16 cellular contexts compared by ENCODE assay signal in genomic region chr14:90017371-90017770, GRCh38. TPM values are rescaled to one million over a fixed set of nuclear protein-coding genes. Genes with fewer than 3 reads are reported as not detected.
"Had no signal": no experiment of that assay in that cellular context is flagged by ENCODE, and none has a peak within 500 bp of the region (broad histone marks: within the 10 kb centered on the region; RNA-seq: fewer than 3 reads in every experiment).

No MANE protein-coding gene starts in this region.

- H3K27ac ChIP-seq: lower lobe of right lung, psoas muscle, right lobe of liver, testis, upper lobe of left lung had no signal

- H3K4me3 ChIP-seq: lower lobe of right lung, psoas muscle, right lobe of liver, testis, upper lobe of left lung had no signal

- H3K9me3 ChIP-seq: lower lobe of right lung, psoas muscle, right lobe of liver, testis, upper lobe of left lung had no signal

- ATAC-seq: esophagus mucosa, left colon, lower lobe of right lung, psoas muscle, right lobe of liver had no signal

- H3K27ac Mint-ChIP-seq: activated CD4-positive, alpha-beta T cell treated with anti-CD3 and anti-CD28 coated beads, Interleukin-2, amount 10 ng/mL, durations not matched to agents 24 days and 14 days; nephron; stimulated activated naive CD8-positive, alpha-beta T cell treated with anti-CD3 and anti-CD28 coated beads, Interleukin-15, Interleukin-2, amounts not matched to agents 100 ng/mL and 50 ng/mL, for 24 hours; T-helper 1 cell treated with Interleukin-12 subunit alpha and Interleukin-12 subunit beta and Interleukin-4 antibody, amounts not matched to agents 30 μg/mL and 1 μg/mL, for 36 hours had no signal

- H3K9me3 Mint-ChIP-seq: activated CD4-positive, alpha-beta T cell treated with anti-CD3 and anti-CD28 coated beads, Interleukin-2, amount 10 ng/mL, durations not matched to agents 24 days and 14 days; stimulated activated naive CD8-positive, alpha-beta T cell treated with anti-CD3 and anti-CD28 coated beads, Interleukin-15, Interleukin-2, amounts not matched to agents 100 ng/mL and 50 ng/mL, for 24 hours had no signal

- H3K36me3 ChIP-seq: right lobe of liver had no signal

- H3K27me3 Mint-ChIP-seq: activated CD4-positive, alpha-beta T cell treated with anti-CD3 and anti-CD28 coated beads, Interleukin-2, amount 10 ng/mL, durations not matched to agents 24 days and 14 days; stimulated activated naive CD8-positive, alpha-beta T cell treated with anti-CD3 and anti-CD28 coated beads, Interleukin-15, Interleukin-2, amounts not matched to agents 100 ng/mL and 50 ng/mL, for 24 hours had no signal

- H3K27me3 ChIP-seq: right lobe of liver, testis, upper lobe of left lung had no signal

- DNase-seq: activated CD4-positive, alpha-beta T cell treated with anti-CD3 and anti-CD28 coated beads, Interleukin-2, amount 10 ng/mL, durations not matched to agents 24 days and 14 days; activated CD4-positive, CD25-positive, alpha-beta regulatory T cell; activated CD8-positive, alpha-beta memory T cell treated with anti-CD3 and anti-CD28 coated beads for 24 hours; activated naive CD4-positive, alpha-beta T cell treated with anti-CD3 and anti-CD28 coated beads, Interleukin-2, amount 50 U/mL, for 16 hours; caudate nucleus; head of caudate nucleus; left colon; lower lobe of right lung; psoas muscle; right lobe of liver; testis; upper lobe of left lung had no signal

- H3K4me1 ChIP-seq: lower lobe of right lung, psoas muscle, right lobe of liver, testis, upper lobe of left lung had no signal

- H3K4me3 Mint-ChIP-seq: activated CD4-positive, alpha-beta T cell treated with anti-CD3 and anti-CD28 coated beads, Interleukin-2, amount 10 ng/mL, durations not matched to agents 24 days and 14 days; nephron; stimulated activated naive CD8-positive, alpha-beta T cell treated with anti-CD3 and anti-CD28 coated beads, Interleukin-15, Interleukin-2, amounts not matched to agents 100 ng/mL and 50 ng/mL, for 24 hours; T-helper 1 cell treated with Interleukin-12 subunit alpha and Interleukin-12 subunit beta and Interleukin-4 antibody, amounts not matched to agents 30 μg/mL and 1 μg/mL, for 36 hours had no signal

- H3K4me1 Mint-ChIP-seq: nephron had no signal

RNA-seq across cellular contexts. Expression of gene KCNK13, which starts 44.4 kb away (rescaled TPM):
- total RNA-seq: activated CD4-positive, alpha-beta T cell treated with anti-CD3 and anti-CD28 coated beads, Interleukin-2, amount 10 ng/mL, durations not matched to agents 24 days and 14 days had no signal
